In the genomic region with DNA sequence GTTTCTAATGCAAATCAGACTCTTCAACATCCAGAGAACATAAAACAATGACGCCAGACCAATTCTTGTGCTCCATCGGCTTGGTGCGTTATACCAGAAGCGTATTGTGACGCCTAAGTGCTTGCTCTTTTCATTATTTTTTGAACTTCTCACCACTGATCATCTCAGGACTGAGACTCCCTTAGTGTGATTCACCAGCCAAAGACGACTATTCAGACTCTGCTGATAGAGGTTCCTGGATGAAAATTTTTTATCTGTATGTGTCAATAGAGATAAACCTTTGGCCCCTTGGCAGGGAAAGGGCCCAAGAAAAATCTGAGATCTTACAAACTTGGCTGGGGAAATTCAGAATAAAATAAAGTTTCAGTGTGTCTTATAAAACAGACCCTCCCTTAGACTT, we compare ENCODE assay signal across 3 cellular contexts.
TF ChIP-seq lines count a peak whose summit lies in the region.

No MANE protein-coding gene starts in this region.

TF ChIP-seq in liver, 16 proteins besides CTCF, POLR2A, EP300 and RAD21:
- TF ChIP-seq, protein P1, sequence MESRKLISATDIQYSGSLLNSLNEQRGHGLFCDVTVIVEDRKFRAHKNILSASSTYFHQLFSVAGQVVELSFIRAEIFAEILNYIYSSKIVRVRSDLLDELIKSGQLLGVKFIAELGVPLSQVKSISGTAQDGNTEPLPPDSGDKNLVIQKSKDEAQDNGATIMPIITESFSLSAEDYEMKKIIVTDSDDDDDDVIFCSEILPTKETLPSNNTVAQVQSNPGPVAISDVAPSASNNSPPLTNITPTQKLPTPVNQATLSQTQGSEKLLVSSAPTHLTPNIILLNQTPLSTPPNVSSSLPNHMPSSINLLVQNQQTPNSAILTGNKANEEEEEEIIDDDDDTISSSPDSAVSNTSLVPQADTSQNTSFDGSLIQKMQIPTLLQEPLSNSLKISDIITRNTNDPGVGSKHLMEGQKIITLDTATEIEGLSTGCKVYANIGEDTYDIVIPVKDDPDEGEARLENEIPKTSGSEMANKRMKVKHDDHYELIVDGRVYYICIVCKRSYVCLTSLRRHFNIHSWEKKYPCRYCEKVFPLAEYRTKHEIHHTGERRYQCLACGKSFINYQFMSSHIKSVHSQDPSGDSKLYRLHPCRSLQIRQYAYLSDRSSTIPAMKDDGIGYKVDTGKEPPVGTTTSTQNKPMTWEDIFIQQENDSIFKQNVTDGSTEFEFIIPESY (IDR thresholded peaks at IDR 0.05) = peak; percentile 29
- TF ChIP-seq NR2F2 (IDR thresholded peaks at IDR 0.05) (no peak), TAF1 (conservative IDR thresholded peaks at IDR 0.05) (no peak), HNF4A (conservative IDR thresholded peaks at IDR 0.05) (peak; percentile 68 to 70), FOXA1 (IDR thresholded peaks at IDR 0.05) (no peak), EGR1 (IDR thresholded peaks at IDR 0.05; ENCODE audit: low read depth in 2 of 2) (no peak), YY1 (IDR thresholded peaks at IDR 0.05) (no peak), RXRA (IDR thresholded peaks at IDR 0.05) (peak in 1 of 2 donors; percentile 36), JUND (IDR thresholded peaks at IDR 0.05) (peak in 1 of 2 donors; percentile 14), GABPA (IDR thresholded peaks at IDR 0.05 in 1 of 2, conservative IDR thresholded peaks at IDR 0.05 in 1 of 2) (no peak), FOXA2 (IDR thresholded peaks at IDR 0.05) (peak; percentile 54), HNF4G (IDR thresholded peaks at IDR 0.05) (no peak), SP1 (IDR thresholded peaks at IDR 0.05) (no peak)
- TF ChIP-seq, protein P2, sequence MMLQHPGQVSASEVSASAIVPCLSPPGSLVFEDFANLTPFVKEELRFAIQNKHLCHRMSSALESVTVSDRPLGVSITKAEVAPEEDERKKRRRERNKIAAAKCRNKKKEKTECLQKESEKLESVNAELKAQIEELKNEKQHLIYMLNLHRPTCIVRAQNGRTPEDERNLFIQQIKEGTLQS (IDR thresholded peaks at IDR 0.05) = no peak
- TF ChIP-seq, protein P3, sequence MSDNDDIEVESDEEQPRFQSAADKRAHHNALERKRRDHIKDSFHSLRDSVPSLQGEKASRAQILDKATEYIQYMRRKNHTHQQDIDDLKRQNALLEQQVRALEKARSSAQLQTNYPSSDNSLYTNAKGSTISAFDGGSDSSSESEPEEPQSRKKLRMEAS (IDR thresholded peaks at IDR 0.05) = no peak
- TF ChIP-seq, protein P4, sequence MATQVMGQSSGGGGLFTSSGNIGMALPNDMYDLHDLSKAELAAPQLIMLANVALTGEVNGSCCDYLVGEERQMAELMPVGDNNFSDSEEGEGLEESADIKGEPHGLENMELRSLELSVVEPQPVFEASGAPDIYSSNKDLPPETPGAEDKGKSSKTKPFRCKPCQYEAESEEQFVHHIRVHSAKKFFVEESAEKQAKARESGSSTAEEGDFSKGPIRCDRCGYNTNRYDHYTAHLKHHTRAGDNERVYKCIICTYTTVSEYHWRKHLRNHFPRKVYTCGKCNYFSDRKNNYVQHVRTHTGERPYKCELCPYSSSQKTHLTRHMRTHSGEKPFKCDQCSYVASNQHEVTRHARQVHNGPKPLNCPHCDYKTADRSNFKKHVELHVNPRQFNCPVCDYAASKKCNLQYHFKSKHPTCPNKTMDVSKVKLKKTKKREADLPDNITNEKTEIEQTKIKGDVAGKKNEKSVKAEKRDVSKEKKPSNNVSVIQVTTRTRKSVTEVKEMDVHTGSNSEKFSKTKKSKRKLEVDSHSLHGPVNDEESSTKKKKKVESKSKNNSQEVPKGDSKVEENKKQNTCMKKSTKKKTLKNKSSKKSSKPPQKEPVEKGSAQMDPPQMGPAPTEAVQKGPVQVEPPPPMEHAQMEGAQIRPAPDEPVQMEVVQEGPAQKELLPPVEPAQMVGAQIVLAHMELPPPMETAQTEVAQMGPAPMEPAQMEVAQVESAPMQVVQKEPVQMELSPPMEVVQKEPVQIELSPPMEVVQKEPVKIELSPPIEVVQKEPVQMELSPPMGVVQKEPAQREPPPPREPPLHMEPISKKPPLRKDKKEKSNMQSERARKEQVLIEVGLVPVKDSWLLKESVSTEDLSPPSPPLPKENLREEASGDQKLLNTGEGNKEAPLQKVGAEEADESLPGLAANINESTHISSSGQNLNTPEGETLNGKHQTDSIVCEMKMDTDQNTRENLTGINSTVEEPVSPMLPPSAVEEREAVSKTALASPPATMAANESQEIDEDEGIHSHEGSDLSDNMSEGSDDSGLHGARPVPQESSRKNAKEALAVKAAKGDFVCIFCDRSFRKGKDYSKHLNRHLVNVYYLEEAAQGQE (IDR thresholded peaks at IDR 0.05) = peak; percentile 79

TF ChIP-seq in HepG2, 621 proteins besides CTCF, POLR2A, EP300 and RAD21:
- TF ChIP-seq TBL1XR1 (IDR thresholded peaks at IDR 0.05; ENCODE audit: borderline replicate concordance, low read length, partially characterized antibody) (no peak), SP4 (CRISPR knock-in tag; IDR thresholded peaks at IDR 0.05) (no peak), ZNF143 (CRISPR knock-in tag; IDR thresholded peaks at IDR 0.05) (no peak), TRIM24 (CRISPR knock-in tag; IDR thresholded peaks at IDR 0.05) (no peak), ELF3 (CRISPR knock-in tag; IDR thresholded peaks at IDR 0.05) (no peak), JUNB (CRISPR knock-in tag; IDR thresholded peaks at IDR 0.05; ENCODE audit: borderline replicate concordance) (no peak), SALL2 (CRISPR knock-in tag; IDR thresholded peaks at IDR 0.05) (no peak), NR3C1 (CRISPR knock-in tag; IDR thresholded peaks at IDR 0.05) (no peak), PAWR (CRISPR knock-in tag; IDR thresholded peaks at IDR 0.05; ENCODE audit: borderline replicate concordance) (no peak), MED1 (CRISPR knock-in tag; IDR thresholded peaks at IDR 0.05) (no peak), ZNF160 (CRISPR knock-in tag; IDR thresholded peaks at IDR 0.05) (no peak)
- TF ChIP-seq, protein P5, sequence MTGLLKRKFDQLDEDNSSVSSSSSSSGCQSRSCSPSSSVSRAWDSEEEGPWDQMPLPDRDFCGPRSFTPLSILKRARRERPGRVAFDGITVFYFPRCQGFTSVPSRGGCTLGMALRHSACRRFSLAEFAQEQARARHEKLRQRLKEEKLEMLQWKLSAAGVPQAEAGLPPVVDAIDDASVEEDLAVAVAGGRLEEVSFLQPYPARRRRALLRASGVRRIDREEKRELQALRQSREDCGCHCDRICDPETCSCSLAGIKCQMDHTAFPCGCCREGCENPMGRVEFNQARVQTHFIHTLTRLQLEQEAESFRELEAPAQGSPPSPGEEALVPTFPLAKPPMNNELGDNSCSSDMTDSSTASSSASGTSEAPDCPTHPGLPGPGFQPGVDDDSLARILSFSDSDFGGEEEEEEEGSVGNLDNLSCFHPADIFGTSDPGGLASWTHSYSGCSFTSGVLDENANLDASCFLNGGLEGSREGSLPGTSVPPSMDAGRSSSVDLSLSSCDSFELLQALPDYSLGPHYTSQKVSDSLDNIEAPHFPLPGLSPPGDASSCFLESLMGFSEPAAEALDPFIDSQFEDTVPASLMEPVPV (CRISPR knock-in tag; IDR thresholded peaks at IDR 0.05) = no peak

TF ChIP-seq in HEK293T, 16 proteins besides CTCF, POLR2A, EP300 and RAD21:
- no peak for TF ChIP-seq LEF1 (IDR thresholded peaks at IDR 0.05; ENCODE audit: borderline replicate concordance)
- TF ChIP-seq SUZ12 (IDR thresholded peaks at IDR 0.05) = no peak
- no peak for TF ChIP-seq FOXA1 (IDR thresholded peaks at IDR 0.05)
- TF ChIP-seq BHLHE40 (IDR thresholded peaks at IDR 0.05; ENCODE audit: borderline replicate concordance) = no peak
- no peak for TF ChIP-seq ELF4 (IDR thresholded peaks at IDR 0.05)
- TF ChIP-seq FOXK2 (IDR thresholded peaks at IDR 0.05) = no peak
